9 cellular contexts compared by ENCODE assay signal in the genomic region with DNA sequence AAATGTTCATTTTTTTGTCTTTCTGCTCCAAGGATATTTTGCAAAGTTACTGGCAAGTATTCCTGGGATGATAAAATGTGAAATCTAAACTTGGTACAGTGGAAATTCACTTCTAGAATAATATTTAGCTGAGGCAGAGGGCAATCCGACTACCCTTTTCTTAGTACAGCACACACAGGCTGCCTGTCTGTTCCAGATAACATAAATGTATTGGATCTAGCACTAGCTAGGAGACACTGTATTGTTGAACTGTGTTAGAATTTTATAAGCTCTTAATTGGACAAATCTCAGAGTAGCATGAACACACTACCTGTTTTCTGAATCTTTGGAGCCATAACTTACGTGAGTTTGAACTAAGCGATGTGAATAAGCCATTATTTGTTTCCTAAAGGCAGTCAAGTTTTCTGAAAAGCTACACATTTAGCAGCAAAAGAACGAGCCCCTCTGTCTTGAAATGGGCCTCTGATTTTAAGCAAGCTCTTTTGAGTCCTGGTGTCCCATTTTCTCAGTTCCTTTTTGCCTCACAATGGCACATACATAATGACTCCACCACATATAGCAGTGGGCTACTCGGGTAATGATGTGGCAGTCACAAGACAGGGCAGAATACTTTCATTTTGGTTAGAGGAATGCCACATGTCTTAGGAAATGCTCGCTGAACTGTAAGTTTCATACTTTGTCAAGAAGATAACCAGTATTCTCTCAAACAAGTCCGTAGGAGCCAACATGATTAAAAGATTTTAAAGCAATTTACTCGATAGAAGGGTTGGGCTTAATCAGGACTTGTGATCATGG.
A peak's percentile ranks its signal among the peaks of the same experiment; 100 is the strongest.
DNase-seq lines count a peak whose midpoint lies in the region; ATAC-seq, FAIRE-seq and TF ChIP-seq lines count a peak whose summit lies in the region.
"Had no signal": no experiment of that assay in that cellular context is flagged by ENCODE, and none has a peak within 500 bp of the region (broad histone marks: within the 10 kb centered on the region; RNA-seq: fewer than 3 reads in every experiment).

No MANE protein-coding gene starts in this region.

- H3K36me3 Mint-ChIP-seq in activated naive CD8-positive, alpha-beta T cell = no peaks in the 10 kb centered on the region

- H3K9ac ChIP-seq in BLaER1 treated with 17β-estradiol and CSF1 and Interleukin-3, amounts not matched to agents 10 nM and 100 nM = peak overlapping the region in 4 of 11 experiments; percentile 27 to 89 (median 74); a peak in 8 of 22 replicates

- H3K27ac Mint-ChIP-seq in activated naive CD8-positive, alpha-beta T cell = peak overlapping the region; percentile 4

- peak; percentile 20 for FAIRE-seq in urothelium cell line (lab: Jason Lieb, UNC)
- FAIRE-seq: bronchial epithelial cell had no signal

- H3K27me3 Mint-ChIP-seq in activated naive CD8-positive, alpha-beta T cell = no peaks in the 10 kb centered on the region

- H3K4me2 ChIP-seq in BLaER1 treated with 17β-estradiol and CSF1 and Interleukin-3, amounts not matched to agents 10 nM and 100 nM = peak overlapping the region; percentile 12 to 89 (median 40); a peak in 20 of 22 replicates

- no peaks in the 10 kb centered on the region for H3K27me3 ChIP-seq in BLaER1 treated with 17β-estradiol and CSF1 and Interleukin-3, amounts not matched to agents 10 nM and 100 nM
- H3K27me3 ChIP-seq in lower lobe of right lung (ENCODE audit: low read depth) = no peaks in the 10 kb centered on the region

- H3K4me1 ChIP-seq in BLaER1 treated with 17β-estradiol and CSF1 and Interleukin-3, amounts not matched to agents 10 nM and 100 nM = peaks cover 0 to 65% (median 6%) of the 10 kb centered on the region in 10 experiments; a peak in 8 of 20 replicates
- peaks cover 7% of the 10 kb centered on the region for H3K4me1 ChIP-seq in lower lobe of right lung

- H3K4me3 ChIP-seq in BLaER1 treated with 17β-estradiol and CSF1 and Interleukin-3, amounts not matched to agents 10 nM and 100 nM = peak overlapping the region in 3 of 10 experiments; percentile 26 to 46 (median 43); a peak in 6 of 20 replicates
- H3K4me3 ChIP-seq in lower lobe of right lung = peak overlapping the region; percentile 44

- intact Hi-C loops in lower lobe of right lung (cut with DNase I) = no loop called here

- no peaks in the 10 kb centered on the region for H3K9me3 Mint-ChIP-seq in activated naive CD8-positive, alpha-beta T cell (ENCODE audit: low read depth)

- DNase-seq in lower lobe of right lung (no peak), urothelium cell line (ENCODE audit: low spot score) (no peak), GOT3 (lab: John Stamatoyannopoulos, UW) (no peak), NCI-H524 (lab: John Stamatoyannopoulos, UW) (no peak)

- peak; percentile 81 for ATAC-seq in GM19372 (IDR thresholded peaks at IDR 0.05; ENCODE audit: low read depth, unreplicated experiment)
- peak; percentile 98 for ATAC-seq in HG03342 (IDR thresholded peaks at IDR 0.05; ENCODE audit: unreplicated experiment)
- peak; percentile 85 to 88 for ATAC-seq in lower lobe of right lung

- no peaks in the 10 kb centered on the region for H4K20me1 ChIP-seq in BLaER1 treated with 17β-estradiol and CSF1 and Interleukin-3, amounts not matched to agents 10 nM and 100 nM

- no peaks in the 10 kb centered on the region for H3K36me3 ChIP-seq in BLaER1 treated with 17β-estradiol and CSF1 and Interleukin-3, amounts not matched to agents 10 nM and 100 nM
- H3K36me3 ChIP-seq in lower lobe of right lung = no peaks in the 10 kb centered on the region

- TF ChIP-seq CTCF in lower lobe of right lung (IDR thresholded peaks at IDR 0.05) = no peak

- H3K27ac ChIP-seq in BLaER1 treated with 17β-estradiol and CSF1 and Interleukin-3, amounts not matched to agents 10 nM and 100 nM = peak overlapping the region in 7 of 11 experiments; percentile 11 to 93 (median 57); a peak in 12 of 22 replicates
- peak overlapping the region; percentile 75 for H3K27ac ChIP-seq in lower lobe of right lung

- H3K4me1 Mint-ChIP-seq in activated naive CD8-positive, alpha-beta T cell (ENCODE audit: low read depth) = peaks cover 16% of the 10 kb centered on the region

- H3K4me3 Mint-ChIP-seq in activated naive CD8-positive, alpha-beta T cell = peak overlapping the region; percentile 63

- no peaks in the 10 kb centered on the region for H3K9me3 ChIP-seq in BLaER1 treated with 17β-estradiol and CSF1 and Interleukin-3, amounts not matched to agents 10 nM and 100 nM (replicated peaks in 1 of 11)
- no peaks in the 10 kb centered on the region for H3K9me3 ChIP-seq in lower lobe of right lung
